ENCODE assay signal across 10 cellular contexts in the genomic region with DNA sequence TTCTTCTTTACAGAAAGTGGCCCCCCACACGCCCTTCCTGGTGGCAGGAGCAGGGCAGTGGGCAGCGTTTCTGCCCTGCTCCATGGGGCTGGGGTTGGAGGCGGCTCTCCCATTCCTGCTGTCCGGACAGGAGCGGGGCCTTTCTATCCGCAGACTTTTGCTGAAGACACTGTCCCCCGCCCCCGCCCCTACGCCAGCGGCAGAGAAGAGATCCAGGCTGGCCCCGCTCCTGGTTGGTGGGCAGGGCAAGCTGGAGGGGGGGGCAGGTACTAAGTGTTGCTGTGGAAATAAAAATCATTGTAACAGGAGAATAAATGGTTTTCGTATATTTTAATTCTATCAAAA.
DNase-seq lines count a peak whose midpoint lies in the region; ATAC-seq, FAIRE-seq and TF ChIP-seq lines count a peak whose summit lies in the region.
"Had no signal": no experiment of that assay in that cellular context is flagged by ENCODE, and none has a peak within 500 bp of the region (broad histone marks: within the 10 kb centered on the region; RNA-seq: fewer than 3 reads in every experiment).

No MANE protein-coding gene starts in this region.

- no peak overlapping the region for H3K27ac ChIP-seq in H1 (ENCODE audit: low read depth, low read length)
- peak overlapping the region; percentile 63 for H3K27ac ChIP-seq in muscle layer of colon (ENCODE audit: low read depth, low read length)
- no peak overlapping the region for H3K27ac ChIP-seq in thymus (ENCODE audit: low read depth)
- H3K27ac ChIP-seq: 22Rv1 had no signal

- POLR2A ChIA-PET in H1 (lab: Charles Lee; ENCODE audit: partially characterized antibody), result interaction anchor here (0.9 to 1.8 kb wide), 4 partner anchors 11 to 251 kb away, joined by 3 to 5 read pairs (median 4); a partner anchor contains a TSS

- no peak for TF ChIP-seq CTCF in H1 (IDR thresholded peaks at IDR 0.05; ENCODE audit: control extremely low read depth in 1 of 3, insufficient read depth in 1 of 3, low read depth in 1 of 3, low read length in 3 of 3)

- H3K4ac ChIP-seq in H1 (replicated peaks; ENCODE audit: insufficient read length, low read depth, low read length), result no peak overlapping the region

- TF ChIP-seq POLR2A in H1 (IDR thresholded peaks at IDR 0.05; ENCODE audit: control extremely low read depth in 1 of 2, low read depth in 2 of 2, low read length in 2 of 2), result no peak

- peak overlapping the region; percentile 62 for H4K8ac ChIP-seq in H1 (ENCODE audit: extremely low read depth, insufficient read depth, low read length)

- no peaks in the 10 kb centered on the region for H4K20me1 ChIP-seq in H1 (replicated peaks in 1 of 2; ENCODE audit: control insufficient read depth in 1 of 2, insufficient read depth in 2 of 2, low read length in 2 of 2)

- H3K79me2 ChIP-seq in H1 (ENCODE audit: control insufficient read depth in 1 of 2, insufficient read depth in 2 of 2, low read length in 2 of 2), result 0 out of 4 replicates have a peak, but pooled peaks cover 0 to 4% of the 10 kb centered on the region in 2 experiments

- H3K23me2 ChIP-seq in H1 (ENCODE audit: low read depth, low read length), result peaks cover 7% of the 10 kb centered on the region; the same call in 1 of the 2 replicates

- H3K18ac ChIP-seq in H1 (ENCODE audit: extremely low read depth, low read length), result peak overlapping the region; percentile 84

- H3K4me3 Mint-ChIP-seq in T-helper 1 cell treated with Interleukin-12 subunit alpha and Interleukin-12 subunit beta and Interleukin-4 antibody, amounts not matched to agents 30 μg/mL and 1 μg/mL, for 36 hours, result peak overlapping the region; percentile 61

- H3K36me3 Mint-ChIP-seq in T-helper 1 cell treated with Interleukin-12 subunit alpha and Interleukin-12 subunit beta and Interleukin-4 antibody, amounts not matched to agents 30 μg/mL and 1 μg/mL, for 36 hours (ENCODE audit: low read depth), result no peaks in the 10 kb centered on the region

- no peak overlapping the region for H2BK12ac ChIP-seq in H1 (ENCODE audit: low read depth, low read length)

- no peaks in the 10 kb centered on the region for H3K79me1 ChIP-seq in H1 (ENCODE audit: low read depth, low read length)

- no peak for TF ChIP-seq EP300 in H1 (IDR thresholded peaks at IDR 0.05; ENCODE audit: borderline replicate concordance in 1 of 2, low read depth in 2 of 2, low read length in 2 of 2)

- no peak overlapping the region for H3K56ac ChIP-seq in H1 (replicated peaks; ENCODE audit: insufficient read length, low read depth, low read length)

- peak overlapping the region; percentile 68 to 86 for H3K4me2 ChIP-seq in H1 (ENCODE audit: insufficient read depth in 1 of 2, low read depth in 2 of 2, low read length in 2 of 2)

- H3K27ac Mint-ChIP-seq in T-helper 1 cell treated with Interleukin-12 subunit alpha and Interleukin-12 subunit beta and Interleukin-4 antibody, amounts not matched to agents 30 μg/mL and 1 μg/mL, for 36 hours, result no peak overlapping the region

- no peak for ATAC-seq in GM19467 (IDR thresholded peaks at IDR 0.05; ENCODE audit: unreplicated experiment)

- peak overlapping the region; percentile 88 for H2AFZ ChIP-seq in H1 (ENCODE audit: low read length)

- H3K27me3 ChIP-seq in H1 (replicated peaks in 1 of 4; ENCODE audit: control insufficient read depth in 3 of 4, extremely low read depth in 1 of 4, insufficient read depth in 3 of 4, low read length in 3 of 4) (peaks cover 0 to 18% (median 10%) of the 10 kb centered on the region in 4 experiments; a peak in 6 of 7 replicates), muscle layer of colon (ENCODE audit: control insufficient read depth in 1 of 2, insufficient read depth in 2 of 2, low read length in 2 of 2) (no peaks in the 10 kb centered on the region), thymus (ENCODE audit: control insufficient read depth, insufficient read depth) (no peaks in the 10 kb centered on the region)

- no peak overlapping the region for H3K23ac ChIP-seq in H1 (ENCODE audit: insufficient read length)

- CTCF ChIA-PET in H1 (lab: Charles Lee; ENCODE audit: partially characterized antibody), result no interaction called here

- H3K9ac ChIP-seq in H1 (replicated peaks in 1 of 4; ENCODE audit: extremely low read depth in 1 of 4, low read depth in 3 of 4, low read length in 3 of 4) (no peak overlapping the region), muscle layer of colon (ENCODE audit: low read length) (peak overlapping the region; percentile 39)

- H3K4me3 ChIP-seq in H1 (ENCODE audit: extremely low read depth in 1 of 4, insufficient read depth in 2 of 4, low read depth in 3 of 4, low read length in 4 of 4), result peak overlapping the region; percentile 46 to 74 (median 54)
- H3K4me3 ChIP-seq in muscle layer of colon (ENCODE audit: low read depth in 1 of 2, low read length in 2 of 2), result peak overlapping the region; percentile 75 to 83
- peak overlapping the region; percentile 49 for H3K4me3 ChIP-seq in thymus (ENCODE audit: low read length)

- H3K4me1 ChIP-seq in H1 (replicated peaks in 1 of 4; ENCODE audit: control insufficient read depth in 3 of 4, insufficient read depth in 4 of 4, low read length in 3 of 4), result peaks cover 0 to 14% (median 6%) of the 10 kb centered on the region in 4 experiments; a peak in 6 of 7 replicates
- no peaks in the 10 kb centered on the region for H3K4me1 ChIP-seq in muscle layer of colon (ENCODE audit: insufficient read depth, low read length)
- peaks cover 8% of the 10 kb centered on the region for H3K4me1 ChIP-seq in thymus (ENCODE audit: control insufficient read depth, insufficient read depth, low read length)

- WGBS in H1 (ENCODE audit: extremely low coverage in 1 of 2, insufficient coverage in 1 of 2, insufficient read length in 1 of 2, insufficient replicate concordance in 2 of 2, low coverage in 1 of 2, low lambda C conversion rate in 2 of 2, missing lambda C conversion rate in 1 of 2), 2 experiments, result 54% methylated on average over 12 of the region's 12 CpGs; no CpG with 5 or more reads in 1 of the 2 experiments
- WGBS in thymus, result 89% methylated on average over 12 of the region's 12 CpGs

- 0 out of 8 replicates have a peak, but pooled peaks cover 0 to 5% (median 0%) of the 10 kb centered on the region in 4 experiments for H3K36me3 ChIP-seq in H1 (ENCODE audit: control insufficient read depth in 2 of 4, insufficient read depth in 4 of 4, low read length in 3 of 4)
- H3K36me3 ChIP-seq in muscle layer of colon (ENCODE audit: insufficient read depth, low read length), result no peaks in the 10 kb centered on the region
- H3K36me3 ChIP-seq in thymus (ENCODE audit: control insufficient read depth, insufficient read depth), result no peaks in the 10 kb centered on the region

- no peak overlapping the region for H2AK5ac ChIP-seq in H1 (ENCODE audit: low read depth, low read length)

- no peak overlapping the region for H2BK15ac ChIP-seq in H1 (ENCODE audit: low read length)

- no peak for TF ChIP-seq RAD21 in H1 (IDR thresholded peaks at IDR 0.05 in 1 of 2, conservative IDR thresholded peaks at IDR 0.05 in 1 of 2; ENCODE audit: low read depth in 2 of 2, low read length in 2 of 2)

- no peaks in the 10 kb centered on the region for H3K4me1 Mint-ChIP-seq in T-helper 1 cell treated with Interleukin-12 subunit alpha and Interleukin-12 subunit beta and Interleukin-4 antibody, amounts not matched to agents 30 μg/mL and 1 μg/mL, for 36 hours (ENCODE audit: low read depth)

- H3K27me3 Mint-ChIP-seq in T-helper 1 cell treated with Interleukin-12 subunit alpha and Interleukin-12 subunit beta and Interleukin-4 antibody, amounts not matched to agents 30 μg/mL and 1 μg/mL, for 36 hours (ENCODE audit: low read depth), result no peaks in the 10 kb centered on the region

- no peak overlapping the region for H2BK20ac ChIP-seq in H1 (ENCODE audit: low read length)

- H4K91ac ChIP-seq in H1 (replicated peaks; ENCODE audit: insufficient read length, low read length), result no peak overlapping the region

- no peak for FAIRE-seq in H1 (lab: Jason Lieb, UNC)

- DNase-seq in T-helper 1 cell (no peak), H1 (ENCODE audit: low read depth in 1 of 2, low spot score in 2 of 2) (no peak), AG20443 (ENCODE audit: low spot score) (no peak), NCI-H2081 treated with DMSO at 0.1 percent for 48 hours (lab: John Stamatoyannopoulos, UW) (no peak)
- DNase-seq: NCI-H2081 had no signal

- no peak overlapping the region for H2BK5ac ChIP-seq in H1 (ENCODE audit: low read depth, low read length)

- H3K9me3 ChIP-seq in H1 (ENCODE audit: insufficient read depth in 2 of 2, low read depth in 1 of 2, low read length in 1 of 2) (no peaks in the 10 kb centered on the region), muscle layer of colon (ENCODE audit: low read length) (peaks cover 6% of the 10 kb centered on the region), thymus (ENCODE audit: control insufficient read depth) (peaks cover 5% of the 10 kb centered on the region)

- no peak overlapping the region for H3K14ac ChIP-seq in H1 (ENCODE audit: insufficient read length)

- H2BK120ac ChIP-seq in H1 (replicated peaks; ENCODE audit: low read depth, low read length), result peak overlapping the region; percentile 2

- H4K5ac ChIP-seq in H1 (ENCODE audit: insufficient read length, low read depth, low read length), result peak overlapping the region; percentile 27

- peaks cover 47% of the 10 kb centered on the region for H3K9me3 Mint-ChIP-seq in T-helper 1 cell treated with Interleukin-12 subunit alpha and Interleukin-12 subunit beta and Interleukin-4 antibody, amounts not matched to agents 30 μg/mL and 1 μg/mL, for 36 hours

TF ChIP-seq in H1, 55 proteins besides CTCF, POLR2A, EP300 and RAD21:
- TF ChIP-seq NANOG (IDR thresholded peaks at IDR 0.05; ENCODE audit: insufficient read depth, low read depth, low read length, poor library complexity, severe bottlenecking) (no peak), SP1 (IDR thresholded peaks at IDR 0.05; ENCODE audit: low read depth, low read length) (no peak), YY1 (IDR thresholded peaks at IDR 0.05; ENCODE audit: low read depth, low read length) (no peak), JUND (IDR thresholded peaks at IDR 0.05; ENCODE audit: low read length) (no peak), SIRT6 (IDR thresholded peaks at IDR 0.05; ENCODE audit: low read length) (no peak)
